In genomic region chr1:172360511-172360910, GRCh38 we compare ENCODE assay signal across 11 cellular contexts. TPM values are rescaled to one million over a fixed set of nuclear protein-coding genes. Genes with fewer than 3 reads are reported as not detected.
DNase-seq lines count a peak whose midpoint lies in the region; ATAC-seq, FAIRE-seq and TF ChIP-seq lines count a peak whose summit lies in the region.
"Had no signal": no experiment of that assay in that cellular context is flagged by ENCODE, and none has a peak within 500 bp of the region (broad histone marks: within the 10 kb centered on the region; RNA-seq: fewer than 3 reads in every experiment).

No MANE protein-coding gene starts in this region.

- no peak for DNase-seq in CD4-positive, alpha-beta memory T cell
- DNase-seq in M059J (ENCODE audit: low read depth) (peak; percentile 31), nephron progenitor cell (no peak), H54 (ENCODE audit: insufficient read length, low spot score) (no peak), caudate nucleus (lab: John Stamatoyannopoulos, UW) (no peak), NAMALWA (ENCODE audit: low spot score) (no peak), Right ventricle myocardium superior (no peak)
- DNase-seq: activated naive CD4-positive, alpha-beta T cell treated with anti-CD3 and anti-CD28 coated beads, Interleukin-2, amount 50 U/mL, for 16 hours; DMS79 treated with DMSO at 0.1 percent for 48 hours; NCI-H1436 had no signal

- no peak overlapping the region for H3K4me3 ChIP-seq in CD4-positive, alpha-beta memory T cell (ENCODE audit: low read length in 2 of 2)

- H3K36me3 ChIP-seq in CD4-positive, alpha-beta memory T cell (ENCODE audit: insufficient read depth, low read length): no peaks in the 10 kb centered on the region

- FAIRE-seq in H54 (lab: Jason Lieb, UNC): no peak

- CTCF ChIA-PET in CD4-positive, alpha-beta memory T cell (lab: Charles Lee; ENCODE audit: partially characterized antibody): interaction anchor here (5.9 kb wide), 1 partner anchor 33 kb away, joined by 26 read pairs; no protein-coding TSS in a partner anchor

- no peaks in the 10 kb centered on the region for H3K36me3 Mint-ChIP-seq in CD4-positive, alpha-beta memory T cell
- H3K36me3 Mint-ChIP-seq in nephron progenitor cell (ENCODE audit: low read depth): peaks cover 5% of the 10 kb centered on the region

- peaks cover 0 to 44% (median 29%) of the 10 kb centered on the region in 4 donors for H3K4me1 Mint-ChIP-seq in CD4-positive, alpha-beta memory T cell
- peaks cover 7% of the 10 kb centered on the region for H3K4me1 Mint-ChIP-seq in nephron progenitor cell

- peak overlapping the region in 5 of 7 donors; percentile 49 to 85 (median 72) for H3K27ac Mint-ChIP-seq in CD4-positive, alpha-beta memory T cell
- H3K27ac Mint-ChIP-seq in nephron progenitor cell: peak overlapping the region; percentile 91

- no peak for TF ChIP-seq CTCF in nephron progenitor cell (IDR thresholded peaks at IDR 0.05)

- TF ChIP-seq POLR2A in H54 (IDR thresholded peaks at IDR 0.05; ENCODE audit: low read depth, low read length): no peak

- peaks cover 0 to under 1% (median 0%) of the 10 kb centered on the region in 8 donors for H3K9me3 Mint-ChIP-seq in CD4-positive, alpha-beta memory T cell
- H3K9me3 Mint-ChIP-seq in nephron progenitor cell: peaks cover 9% of the 10 kb centered on the region

- no peak for ATAC-seq in Right ventricle myocardium superior (ENCODE audit: poor library complexity)

- intact Hi-C loops in CD4-positive, alpha-beta memory T cell (cut with micrococcal nuclease): no loop called here
- intact Hi-C loops in Right ventricle myocardium superior (cut with DNase I): no loop called here

- H3K4me3 Mint-ChIP-seq in CD4-positive, alpha-beta memory T cell: peak overlapping the region in 1 of 8 donors; percentile 29
- peak overlapping the region; percentile 61 for H3K4me3 Mint-ChIP-seq in nephron progenitor cell

- H3K27me3 Mint-ChIP-seq in CD4-positive, alpha-beta memory T cell: no peaks in the 10 kb centered on the region
- no peaks in the 10 kb centered on the region for H3K27me3 Mint-ChIP-seq in nephron progenitor cell (ENCODE audit: low read depth, poor library complexity)

- H3K4me1 ChIP-seq in CD4-positive, alpha-beta memory T cell (ENCODE audit: insufficient read depth, low read length): peaks cover 57% of the 10 kb centered on the region

- no peaks in the 10 kb centered on the region for H3K9me3 ChIP-seq in CD4-positive, alpha-beta memory T cell (ENCODE audit: control insufficient read depth in 1 of 2, low read length in 2 of 2)

- POLR2A ChIA-PET in CD4-positive, alpha-beta memory T cell (lab: Charles Lee; ENCODE audit: partially characterized antibody): interaction anchor here (1.3 to 3.2 kb wide), 5 partner anchors 18 to 180 kb away, joined by 3 to 61 read pairs (median 21); partner anchors contain the start of gene SUCO

- no peak overlapping the region for H3K27ac ChIP-seq in CD4-positive, alpha-beta memory T cell (ENCODE audit: low read depth, low read length)
- peak overlapping the region; percentile 15 for H3K27ac ChIP-seq in cingulate gyrus (ENCODE audit: low read depth, low read length)
- no peak overlapping the region for H3K27ac ChIP-seq in caudate nucleus (ENCODE audit: low read depth, low read length)

- H3K27me3 ChIP-seq in CD4-positive, alpha-beta memory T cell (ENCODE audit: insufficient read depth, low read length): no peaks in the 10 kb centered on the region

RNA-seq across cellular contexts. Expression of gene C1orf105, which starts 60.0 kb away (rescaled TPM):
- not detected for total RNA-seq in CD4-positive, alpha-beta memory T cell
- not detected for polyA plus RNA-seq in CD4-positive, alpha-beta memory T cell
- total RNA-seq in M059J (2014; rRNA removed; shearing (Covaris generic)): not detected in 2 replicates
- 14.3 TPM for total RNA-seq in Right ventricle myocardium superior

Comparison
In these comparisons a context has a peak if more than half of its experiments do, and no peak if none do; other contexts are left out.
1. RNA of gene C1orf105, which starts 60.0 kb away (total RNA-seq): 14.3 TPM in Right ventricle myocardium superior (single experiment); not detected in CD4-positive, alpha-beta memory T cell and not detected in M059J; every median in the first group is over 10 times any median in the second.